ENCODE assay signal across 27 cellular contexts in the genomic region with DNA sequence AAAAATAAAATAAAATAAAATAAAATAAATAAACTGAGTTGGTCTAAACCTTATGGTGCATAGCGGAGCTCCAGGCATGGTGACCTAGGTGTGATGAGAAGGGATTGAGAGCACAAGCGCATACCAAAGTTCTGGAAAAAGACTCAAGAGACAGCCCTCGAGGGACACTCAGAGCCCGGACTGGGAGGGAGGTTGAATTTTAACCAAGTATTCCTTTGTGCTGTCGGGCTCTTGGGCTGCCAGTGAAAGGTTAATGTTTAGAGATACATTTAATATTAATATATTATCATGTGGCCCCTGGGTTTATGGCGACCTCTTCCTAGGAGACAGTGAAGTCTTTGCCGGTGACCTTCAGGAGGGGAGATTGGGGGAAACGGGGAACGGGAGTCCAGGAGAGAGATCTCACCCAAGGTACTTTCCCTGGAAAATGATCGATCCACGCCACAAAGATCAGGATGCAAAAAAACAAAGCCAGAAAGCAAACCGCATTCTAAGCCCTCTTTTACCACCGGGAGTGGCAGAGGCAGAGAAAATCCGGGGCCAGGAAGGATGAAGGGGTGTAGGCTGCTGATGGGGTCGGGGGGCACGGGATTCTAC. TPM values are rescaled to one million over a fixed set of nuclear protein-coding genes. Genes with fewer than 3 reads are reported as not detected.
DNase-seq lines count a peak whose midpoint lies in the region; ATAC-seq, FAIRE-seq and TF ChIP-seq lines count a peak whose summit lies in the region.
"Had no signal": no experiment of that assay in that cellular context is flagged by ENCODE, and none has a peak within 500 bp of the region (broad histone marks: within the 10 kb centered on the region; RNA-seq: fewer than 3 reads in every experiment).

No MANE protein-coding gene starts in this region.

- peaks cover 12 to 13% of the 10 kb centered on the region in 2 donors for H3K27me3 Mint-ChIP-seq in T-cell
- H3K27me3 Mint-ChIP-seq: activated CD4-positive, alpha-beta memory T cell treated with anti-CD3 and anti-CD28 coated beads, Interleukin-2, amount 10 ng/mL, durations not matched to agents 7 days and 5 days had no signal

- no peak overlapping the region for H3K9ac ChIP-seq in neuronal stem cell (ENCODE audit: low read depth, low read length, poor library complexity)
- H3K9ac ChIP-seq: GM23248 had no signal

- H2BK12ac ChIP-seq in neuronal stem cell (ENCODE audit: low read length) = no peak overlapping the region

- no peak overlapping the region for H3K18ac ChIP-seq in neuronal stem cell (ENCODE audit: low read length)

- H2AFZ ChIP-seq in neuronal stem cell (ENCODE audit: low read length) = no peak overlapping the region
- H2AFZ ChIP-seq: GM23248 had no signal

- no peak for FAIRE-seq in GM12892 (lab: Jason Lieb, UNC)
- FAIRE-seq: frontal cortex, GM12891, GM19239 had no signal

- no peak for TF ChIP-seq POLR2A in GM12892 (IDR thresholded peaks at IDR 0.05; ENCODE audit: low read depth, low read length)

- H3K9me3 ChIP-seq in neuronal stem cell (replicated peaks in 1 of 2; ENCODE audit: control insufficient read depth in 2 of 2, insufficient read depth in 1 of 2, low read depth in 1 of 2, low read length in 2 of 2) = no peaks in the 10 kb centered on the region
- H3K9me3 ChIP-seq: MG63, thyroid gland had no signal

- no peak overlapping the region for H3K27ac ChIP-seq in neuronal stem cell (replicated peaks; ENCODE audit: low read length)
- H3K27ac ChIP-seq: GM23248, thyroid gland had no signal

- no peaks in the 10 kb centered on the region for H3K79me1 ChIP-seq in neuronal stem cell (ENCODE audit: low read depth, low read length)

- H3K4ac ChIP-seq in neuronal stem cell (ENCODE audit: low read length) = no peak overlapping the region

- no peaks in the 10 kb centered on the region for H3K4me1 ChIP-seq in neuronal stem cell (ENCODE audit: control insufficient read depth in 2 of 2, insufficient read depth in 1 of 2, low read depth in 1 of 2, low read length in 2 of 2)
- H3K4me1 ChIP-seq: thyroid gland had no signal

- no peak overlapping the region for H4K91ac ChIP-seq in neuronal stem cell (ENCODE audit: low read depth, low read length, poor library complexity)

- CTCF ChIA-PET in T-cell (lab: Charles Lee) = no interaction called here

- no peak overlapping the region for H2AK5ac ChIP-seq in neuronal stem cell (ENCODE audit: low read depth, low read length)

- H2BK5ac ChIP-seq in neuronal stem cell (ENCODE audit: low read length) = no peak overlapping the region

- H3K23ac ChIP-seq in neuronal stem cell (ENCODE audit: low read depth, low read length, poor library complexity) = peak overlapping the region; percentile 75

- H3K14ac ChIP-seq in neuronal stem cell (ENCODE audit: low read length) = no peak overlapping the region

- no peak overlapping the region for H2BK120ac ChIP-seq in neuronal stem cell (ENCODE audit: low read depth, low read length)

- no peak overlapping the region for H3K4me3 Mint-ChIP-seq in T-cell
- H3K4me3 Mint-ChIP-seq: activated CD4-positive, alpha-beta memory T cell treated with anti-CD3 and anti-CD28 coated beads, Interleukin-2, amount 10 ng/mL, durations not matched to agents 7 days and 5 days; memory B cell; neural crest cell had no signal

- H3K36me3 ChIP-seq in H7 (replicated peaks; ENCODE audit: control insufficient read depth, insufficient read depth, low read length) (no peaks in the 10 kb centered on the region), neuronal stem cell (replicated peaks in 1 of 2; ENCODE audit: control insufficient read depth in 2 of 2, insufficient read depth in 2 of 2, low read length in 2 of 2) (no peaks in the 10 kb centered on the region)
- H3K36me3 ChIP-seq: MG63, thyroid gland had no signal

- POLR2A ChIA-PET in T-cell (lab: Charles Lee) = no interaction called here

- H4K8ac ChIP-seq in neuronal stem cell (ENCODE audit: low read depth, low read length) = no peak overlapping the region

- no CpG with 5 or more reads among the region's 16 CpGs for WGBS in neuronal stem cell (ENCODE audit: extremely low coverage in 2 of 2, insufficient read length in 2 of 2, insufficient replicate concordance in 1 of 2), 2 donors

- no peak overlapping the region for H3K27ac Mint-ChIP-seq in T-cell
- H3K27ac Mint-ChIP-seq: activated CD4-positive, alpha-beta memory T cell treated with anti-CD3 and anti-CD28 coated beads, Interleukin-2, amount 10 ng/mL, durations not matched to agents 7 days and 5 days; memory B cell had no signal

- ATAC-seq in T-cell (replicated peaks in 1 of 4) = no peak
- ATAC-seq: stimulated activated naive CD8-positive, alpha-beta T cell treated with anti-CD3 and anti-CD28 coated beads, Interleukin-15, Interleukin-2, amounts not matched to agents 100 U/mL and 50 U/mL, for 24 hours had no signal

- no peaks in the 10 kb centered on the region for H3K27me3 ChIP-seq in H7 (ENCODE audit: control insufficient read depth, insufficient read depth, low read length)
- H3K27me3 ChIP-seq in neuronal stem cell (ENCODE audit: control insufficient read depth in 3 of 3, insufficient read depth in 3 of 3, low read depth in 1 of 3, low read length in 3 of 3) = no peaks in the 10 kb centered on the region
- H3K27me3 ChIP-seq: MG63, thyroid gland had no signal

- no peak overlapping the region for H2BK15ac ChIP-seq in neuronal stem cell (ENCODE audit: low read length)

- H3K36me3 Mint-ChIP-seq in T-cell = no peaks in the 10 kb centered on the region

- peaks cover 2 to 8% (median 2%) of the 10 kb centered on the region in 3 donors for H3K4me1 Mint-ChIP-seq in T-cell
- H3K4me1 Mint-ChIP-seq: neural crest cell had no signal

- no peaks in the 10 kb centered on the region for H3K9me3 Mint-ChIP-seq in T-cell
- H3K9me3 Mint-ChIP-seq: activated CD4-positive, alpha-beta memory T cell treated with anti-CD3 and anti-CD28 coated beads, Interleukin-2, amount 10 ng/mL, durations not matched to agents 7 days and 5 days; memory B cell; neural crest cell had no signal

- H3K4me3 ChIP-seq in H7 (ENCODE audit: insufficient read depth, low read depth, low read length) (no peak overlapping the region), neuronal stem cell (ENCODE audit: low read length in 2 of 2) (no peak overlapping the region)
- H3K4me3 ChIP-seq: GM23248, MG63, smooth muscle cell, thyroid gland had no signal

- no peak overlapping the region for H3K4me2 ChIP-seq in neuronal stem cell (ENCODE audit: insufficient read depth, low read length, poor library complexity, severe bottlenecking)
- H3K4me2 ChIP-seq: smooth muscle cell had no signal

- DNase-seq in H7 (peak; percentile 45), kidney tubule cell (ENCODE audit: low spot score) (peak; percentile 47), neuronal stem cell (ENCODE audit: low spot score) (no peak), T-cell (no peak), NOMO-1 (lab: John Stamatoyannopoulos, UW; ENCODE audit: unreplicated experiment in 2 of 2) (no peak), GM12892 (ENCODE audit: insufficient read length) (no peak)
- DNase-seq: activated CD4-positive, alpha-beta memory T cell treated with anti-CD3 and anti-CD28 coated beads, Interleukin-2, amount 10 ng/mL, durations not matched to agents 7 days and 5 days; activated naive CD4-positive, alpha-beta T cell treated with Interleukin-2 at 50 U/mL for 16 hours; DMS79 treated with DMSO at 0.1 percent for 48 hours; GM23248; hypothalamus; islet precursor cell; NCI-H1436; NCI-H524; stimulated activated CD4-positive, alpha-beta T cell treated with anti-CD3 and anti-CD28 coated beads, Interleukin-2, amount 100 ng/mL, for 48 hours; stimulated activated naive CD8-positive, alpha-beta T cell treated with anti-CD3 and anti-CD28 coated beads, Interleukin-15, Interleukin-2, amounts not matched to agents 100 U/mL and 50 U/mL, for 24 hours; thyroid gland had no signal

RNA-seq across cellular contexts. Expression of gene FUT6, which starts 1.6 kb away (rescaled TPM):
- not detected in 2 replicates for total RNA-seq in H7 (2014; rRNA removed; shearing (Covaris generic))
- polyA plus RNA-seq in neuronal stem cell (2013, experiment 1 of 2) = 0.11 TPM
- 0.06 TPM for polyA plus RNA-seq in neuronal stem cell (2013, experiment 2 of 2)
- under 1 TPM in 3 of 5 donors, not detected in 2; 0.15 to 0.79 (median 0.35) TPM for total RNA-seq in T-cell
- not detected for polyA plus RNA-seq in GM12892 (2012; ENCODE audit: missing spikeins)
- total RNA-seq: activated CD4-positive, alpha-beta memory T cell treated with anti-CD3 and anti-CD28 coated beads, Interleukin-2, amount 10 ng/mL, durations not matched to agents 7 days and 5 days; cardiac septum; dermis microvascular lymphatic vessel endothelial cell; frontal cortex; GM23248; neural crest cell; pulmonary artery endothelial cell; smooth muscle cell; thyroid gland had no signal
- polyA plus RNA-seq: GM23248, smooth muscle cell had no signal

RNA-seq across cellular contexts. Expression of gene FUT3, which starts 13.4 kb away (rescaled TPM):
- not detected in 2 replicates for total RNA-seq in H7 (2014; rRNA removed; shearing (Covaris generic))
- polyA plus RNA-seq in neuronal stem cell (2013, experiment 1 of 2) = 1.4 TPM
- 1.3 TPM for polyA plus RNA-seq in neuronal stem cell (2013, experiment 2 of 2)
- under 1 TPM in 4 of 5 donors, not detected in 1; 0.13 to 0.50 (median 0.18) TPM for total RNA-seq in T-cell
- polyA plus RNA-seq in GM12892 (2012; ENCODE audit: missing spikeins) = 0.81 TPM
- total RNA-seq: activated CD4-positive, alpha-beta memory T cell treated with anti-CD3 and anti-CD28 coated beads, Interleukin-2, amount 10 ng/mL, durations not matched to agents 7 days and 5 days; cardiac septum; dermis microvascular lymphatic vessel endothelial cell; frontal cortex; GM23248; neural crest cell; pulmonary artery endothelial cell had no signal
- polyA plus RNA-seq: GM23248 had no signal

RNA-seq across cellular contexts. Expression of gene FUT5, which starts 32.5 kb away (rescaled TPM):
- total RNA-seq in H7 (2014; rRNA removed; shearing (Covaris generic)) = 0.18 TPM in 1 of 2 replicates, not detected in the other
- polyA plus RNA-seq in neuronal stem cell (2013, experiment 1 of 2) = 0.38 TPM
- 0.39 TPM for polyA plus RNA-seq in neuronal stem cell (2013, experiment 2 of 2)
- total RNA-seq in T-cell = 1 to 10 TPM in 2 of 5 donors, under 1 TPM in 3; 0.23 to 2.5 (median 0.67) TPM
- polyA plus RNA-seq in GM12892 (2012; ENCODE audit: missing spikeins) = not detected
- total RNA-seq: cardiac septum, dermis microvascular lymphatic vessel endothelial cell, frontal cortex, GM23248, neural crest cell, pulmonary artery endothelial cell, smooth muscle cell, thyroid gland had no signal
- polyA plus RNA-seq: GM23248, smooth muscle cell had no signal

RNA-seq across cellular contexts. Expression of gene NRTN, which starts 33.0 kb away (rescaled TPM):
- total RNA-seq in H7 (2014; rRNA removed; shearing (Covaris generic)) = 8.5 and 8.7 TPM in 2 replicates
- 8.2 TPM for polyA plus RNA-seq in neuronal stem cell (2013, experiment 1 of 2)
- polyA plus RNA-seq in neuronal stem cell (2013, experiment 2 of 2) = 7.9 TPM
- total RNA-seq in T-cell = 1 to 10 TPM in 2 of 5 donors, under 1 TPM in 1, not detected in 2; 0.59 to 2.0 (median 1.6) TPM
- not detected for polyA plus RNA-seq in GM12892 (2012; ENCODE audit: missing spikeins)
- total RNA-seq: frontal cortex, GM23248 had no signal
- polyA plus RNA-seq: GM23248 had no signal

RNA-seq across cellular contexts. Expression of gene DUS3L, which starts 46.9 kb away (rescaled TPM):
- 50.8 and 52.4 TPM in 2 replicates for total RNA-seq in H7 (2014; rRNA removed; shearing (Covaris generic))
- polyA plus RNA-seq in neuronal stem cell (2013, experiment 1 of 2) = 11.6 TPM
- 10.8 TPM for polyA plus RNA-seq in neuronal stem cell (2013, experiment 2 of 2)
- total RNA-seq in T-cell = 100 to 1,000 TPM in 2 of 5 donors, 10 to 100 TPM in 3; 69.9 to 153 (median 98.3) TPM
- polyA plus RNA-seq in GM12892 (2012; ENCODE audit: missing spikeins) = 31.9 TPM

Comparison
In these comparisons a context has a peak if more than half of its experiments do, and no peak if none do; other contexts are left out.
1. DNase-seq: peak in H7 (single experiment) and kidney tubule cell (single experiment); none in neuronal stem cell (single experiment), T-cell (0 of 34), NOMO-1 (0 of 2) and GM12892 (single experiment).